17 cellular contexts compared by ENCODE assay signal in genomic region chr15:73899197-73900128, GRCh38. TPM values are rescaled to one million over a fixed set of nuclear protein-coding genes. Genes with fewer than 3 reads are reported as not detected.
DNase-seq lines count a peak whose midpoint lies in the region; ATAC-seq, FAIRE-seq and TF ChIP-seq lines count a peak whose summit lies in the region.
"Had no signal": no experiment of that assay in that cellular context is flagged by ENCODE, and none has a peak within 500 bp of the region (broad histone marks: within the 10 kb centered on the region; RNA-seq: fewer than 3 reads in every experiment).

No MANE protein-coding gene starts in this region.

- no peaks in the 10 kb centered on the region for H3K27me3 ChIP-seq in GM23248 (replicated peaks; ENCODE audit: insufficient read depth)
- H3K27me3 ChIP-seq in MG63 = no peaks in the 10 kb centered on the region
- H3K27me3 ChIP-seq in K562 (ENCODE audit: control insufficient read depth in 2 of 2, insufficient read depth in 2 of 2, low read length in 2 of 2) = peaks cover 7 to 73% of the 10 kb centered on the region in 2 experiments; a peak in 4 of 5 replicates
- H3K27me3 ChIP-seq: breast epithelium had no signal

- POLR2A ChIA-PET in K562 (lab: Yijun Ruan, JAX) = interaction anchor here (0.5 to 1.0 kb wide), 3 partner anchors 19 to 585 kb away, joined by 3 read pairs; no protein-coding TSS in a partner anchor

- peak overlapping the region; percentile 48 for H3K4me2 ChIP-seq in GM23248 (ENCODE audit: unreplicated experiment)
- H3K4me2 ChIP-seq in K562 (ENCODE audit: insufficient read depth, low read length) = no peak overlapping the region

- H3K9me2 ChIP-seq in GM23248 (ENCODE audit: insufficient read depth) = no peaks in the 10 kb centered on the region

- WGBS in GM23248 (ENCODE audit: low coverage in 1 of 2, low lambda C conversion rate in 2 of 2, missing lambda C conversion rate in 2 of 2), 2 experiments = 26 to 29% methylated on average over 16 of the region's 16 CpGs
- whole genome bisulfite sequencing in K562 (ENCODE audit: insufficient coverage, low coverage, missing lambda C conversion rate) = 1% methylated on average over 16 of the region's 16 CpGs

- FAIRE-seq in K562 (lab: Jason Lieb, UNC) (no peak), GM12892 (lab: Jason Lieb, UNC) (no peak)

- H4K20me1 ChIP-seq in GM23248 (ENCODE audit: insufficient read depth) = no peaks in the 10 kb centered on the region
- H4K20me1 ChIP-seq in K562 (replicated peaks; ENCODE audit: control insufficient read depth, insufficient read depth, low read length) = no peaks in the 10 kb centered on the region; the same call in none of the 2 replicates

- no peak for TF ChIP-seq POLR2A in K562 (conservative IDR thresholded peaks at IDR 0.05)
- no peak for TF ChIP-seq POLR2A in GM12892 (IDR thresholded peaks at IDR 0.05; ENCODE audit: low read depth, low read length)

- in situ Hi-C loops in GM23248 (cut with MboI) (no loop called here), K562 (cut with MboI) (no loop called here)

- TF ChIP-seq CTCF in K562 (IDR thresholded peaks at IDR 0.05 in 2 of 3, conservative IDR thresholded peaks at IDR 0.05 in 1 of 3; ENCODE audit: insufficient read depth in 2 of 3, low read depth in 1 of 3, low read length in 3 of 3) (no peak), mesothelial cell of epicardium (IDR thresholded peaks at IDR 0.05; ENCODE audit: unreplicated experiment) (no peak)

- H3K79me2 ChIP-seq in GM23248 (ENCODE audit: insufficient read depth) (no peaks in the 10 kb centered on the region), K562 (ENCODE audit: control insufficient read depth, insufficient read depth, low read length) (no peaks in the 10 kb centered on the region)

- H3K9ac ChIP-seq in GM23248 (peak overlapping the region; percentile 74), K562 (ENCODE audit: insufficient read depth in 1 of 2, low read depth in 2 of 2, low read length in 2 of 2) (no peak overlapping the region)

- H3K9me1 ChIP-seq in K562 (ENCODE audit: control insufficient read depth, insufficient read depth, low read length) = no peaks in the 10 kb centered on the region

- intact Hi-C loops in K562 (cut with micrococcal nuclease) = no loop called here

- H3F3A ChIP-seq in GM23248 (ENCODE audit: insufficient read depth) = peaks cover 35% of the 10 kb centered on the region

- peaks cover 11% of the 10 kb centered on the region for H3K4me1 Mint-ChIP-seq in mesothelial cell of epicardium

- peak; percentile 78 for DNase-seq in GM23248
- DNase-seq in MG63 = peak; percentile 92
- DNase-seq in K562 (ENCODE audit: extremely low read depth in 1 of 4, low spot score in 3 of 4) = no peak
- DNase-seq in mesothelial cell of epicardium (ENCODE audit: low spot score in 2 of 2, unreplicated experiment in 2 of 2) = no peak
- DNase-seq in GM12892 (ENCODE audit: insufficient read length) = no peak
- no peak for DNase-seq in NCI-H510A treated with DMSO at 0.1 percent for 48 hours (lab: John Stamatoyannopoulos, UW)
- no peak for DNase-seq in NCI-H345 (lab: John Stamatoyannopoulos, UW)
- DNase-seq: activated CD8-positive, alpha-beta T cell treated with anti-CD3 and anti-CD28 coated beads, Interleukin-2, amount 10 ng/mL, durations not matched to agents 7 days and 5 days; DND-41; islet precursor cell; MM.1S; NCI-H2081 treated with DMSO at 0.1 percent for 48 hours had no signal

- no peak for TF ChIP-seq EP300 in K562 (IDR thresholded peaks at IDR 0.05; ENCODE audit: low read length)

- H2AFZ ChIP-seq in GM23248 = no peak overlapping the region
- no peak overlapping the region for H2AFZ ChIP-seq in K562 (ENCODE audit: low read depth, low read length)

- H3K36me3 Mint-ChIP-seq in mesothelial cell of epicardium = no peaks in the 10 kb centered on the region

- H3K9me3 Mint-ChIP-seq in mesothelial cell of epicardium = no peaks in the 10 kb centered on the region
- H3K9me3 Mint-ChIP-seq: activated T-helper 17 cell treated with anti-CD3 and anti-CD28 coated beads, Interleukin-2, amount 50 U/mL, for 72 hours had no signal

- peaks cover 18% of the 10 kb centered on the region for H3K27me3 Mint-ChIP-seq in mesothelial cell of epicardium (ENCODE audit: low read depth)
- H3K27me3 Mint-ChIP-seq: activated T-helper 17 cell treated with anti-CD3 and anti-CD28 coated beads, Interleukin-2, amount 50 U/mL, for 72 hours had no signal

- peaks cover 34% of the 10 kb centered on the region for H3K4me1 ChIP-seq in GM23248 (ENCODE audit: insufficient read depth)
- peaks cover 0 to 3% of the 10 kb centered on the region in 2 experiments; a peak in 1 of 5 replicates for H3K4me1 ChIP-seq in K562 (replicated peaks in 1 of 2; ENCODE audit: control insufficient read depth in 2 of 2, insufficient read depth in 2 of 2, low read length in 2 of 2)
- H3K4me1 ChIP-seq: breast epithelium had no signal

- H3K4me3 ChIP-seq in GM23248 = no peak overlapping the region
- no peak overlapping the region for H3K4me3 ChIP-seq in MG63
- no peak overlapping the region for H3K4me3 ChIP-seq in K562
- H3K4me3 ChIP-seq: breast epithelium, tibial artery had no signal

- BruUV-seq in K562 (replicated peaks; lab: Mats Ljungman, UMichigan) = no TSS peak

- H3K4me3 Mint-ChIP-seq in mesothelial cell of epicardium = no peak overlapping the region
- H3K4me3 Mint-ChIP-seq: activated CD8-positive, alpha-beta T cell treated with anti-CD3 and anti-CD28 coated beads, Interleukin-2, amount 10 ng/mL, durations not matched to agents 7 days and 5 days; activated T-helper 17 cell treated with anti-CD3 and anti-CD28 coated beads, Interleukin-2, amount 50 U/mL, for 72 hours had no signal

- no peaks in the 10 kb centered on the region for H3K9me3 ChIP-seq in GM23248 (ENCODE audit: low read depth)
- no peaks in the 10 kb centered on the region for H3K9me3 ChIP-seq in MG63
- H3K9me3 ChIP-seq in K562 (replicated peaks; ENCODE audit: control insufficient read depth, insufficient read depth, low read depth, low read length) = no peaks in the 10 kb centered on the region
- H3K9me3 ChIP-seq: breast epithelium, tibial artery had no signal

- no peak for TF ChIP-seq RAD21 in K562 (CRISPR knock-in tag; conservative IDR thresholded peaks at IDR 0.05 in 1 of 2, IDR thresholded peaks at IDR 0.05 in 1 of 2)

- CTCF ChIA-PET in K562 (lab: Yijun Ruan, JAX; ENCODE audit: low intra/inter-chr PET ratio) = interaction anchor here (0.6 kb wide), 1 partner anchor 65 kb away, joined by 5 read pairs; no protein-coding TSS in a partner anchor

- no peak for ATAC-seq in K562
- ATAC-seq: activated CD8-positive, alpha-beta T cell treated with anti-CD3 and anti-CD28 coated beads, Interleukin-2, amount 10 ng/mL, durations not matched to agents 7 days and 5 days; activated T-helper 17 cell treated with anti-CD3 and anti-CD28 coated beads, Interleukin-2, amount 50 U/mL, for 72 hours had no signal

- peak overlapping the region; percentile 91 for H3K27ac ChIP-seq in GM23248
- H3K27ac ChIP-seq in K562 (ENCODE audit: extremely low read depth, low read depth, low read length) = no peak overlapping the region
- H3K27ac ChIP-seq: breast epithelium, C4-2B had no signal

- H3K36me3 ChIP-seq in GM23248 (ENCODE audit: low read depth) (no peaks in the 10 kb centered on the region), MG63 (0 out of 2 replicates have a peak, but pooled peaks cover 3% of the 10 kb centered on the region), K562 (ENCODE audit: control insufficient read depth, insufficient read depth, low read length) (no peaks in the 10 kb centered on the region)
- H3K36me3 ChIP-seq: breast epithelium, tibial artery had no signal

- peak overlapping the region; percentile 35 for H3K27ac Mint-ChIP-seq in mesothelial cell of epicardium
- H3K27ac Mint-ChIP-seq: activated CD8-positive, alpha-beta T cell treated with anti-CD3 and anti-CD28 coated beads, Interleukin-2, amount 10 ng/mL, durations not matched to agents 7 days and 5 days had no signal

RNA-seq across cellular contexts. Expression of gene TBC1D21, which starts 26.1 kb away (rescaled TPM):
- total RNA-seq in GM23248 (2014; rRNA removed; shearing (Covaris generic)) = not detected in 2 replicates
- polyA plus RNA-seq in GM23248 (2016; fragmentation: Nextera tagmentation; extraction: Ambion mirVana) (not detected in 2 replicates), K562 (2011; rRNA removed) (not detected in 2 replicates), K562 (2014; fragmentation: Illumina TruSeq; extraction: Trizol) (not detected in 2 replicates), K562 (2014; fragmentation: Nextera tagmentation; extraction: Ambion mirVana) (not detected), K562 (2014; rRNA removed) (not detected in 2 replicates)
- not detected in 2 replicates for total RNA-seq in MG63 (2014; rRNA removed; shearing (Covaris generic); ENCODE audit: low replicate concordance)
- not detected in 2 replicates for total RNA-seq in K562 (2011; cell fraction: chromatin; rRNA removed; ENCODE audit: low replicate concordance)
- total RNA-seq in K562 (2011; cell fraction: nucleolus; rRNA removed) = not detected in 2 replicates
- total RNA-seq in K562 (2011; cell fraction: nucleoplasm; rRNA removed) = not detected in 2 replicates
- total RNA-seq in K562 (2014; rRNA removed) (not detected in 2 replicates), K562 (2014; rRNA removed; fragmentation: Illumina TruSeq; extraction: Trizol) (not detected in 2 replicates), K562 (2015; rRNA removed; fragmentation: Illumina TruSeq; extraction: Trizol) (not detected in 2 replicates), K562 (2021) (not detected in 2 replicates), mesothelial cell of epicardium (not detected in 3 replicates)
- polyA plus RNA-seq in K562 (2011; cell fraction: cytosol; rRNA removed) = not detected in 2 replicates
- not detected in 2 replicates for polyA plus RNA-seq in K562 (2011; cell fraction: nucleus; rRNA removed)
- polyA plus RNA-seq in K562 (2012) = not detected in 2 replicates
- polyA minus RNA-seq in K562 (2011; rRNA and poly(A)+ RNA removed) = not detected in 2 replicates
- not detected in 2 replicates for polyA minus RNA-seq in K562 (2011; cell fraction: cytosol; rRNA and poly(A)+ RNA removed)
- polyA minus RNA-seq in K562 (2011; cell fraction: nucleus; rRNA and poly(A)+ RNA removed) = not detected in 2 replicates
- not detected for polyA plus RNA-seq in GM12892 (2012; ENCODE audit: missing spikeins)
- total RNA-seq: activated CD8-positive, alpha-beta T cell treated with anti-CD3 and anti-CD28 coated beads, Interleukin-2, amount 10 ng/mL, durations not matched to agents 7 days and 5 days; activated T-helper 17 cell treated with anti-CD3 and anti-CD28 coated beads, Interleukin-2, amount 50 U/mL, for 72 hours; breast epithelium; pulmonary artery endothelial cell had no signal

RNA-seq across cellular contexts. Expression of gene LOXL1, which starts 26.8 kb away (rescaled TPM):
- 534 and 540 TPM in 2 replicates for total RNA-seq in GM23248 (2014; rRNA removed; shearing (Covaris generic))
- 396 and 401 TPM in 2 replicates for polyA plus RNA-seq in GM23248 (2016; fragmentation: Nextera tagmentation; extraction: Ambion mirVana)
- total RNA-seq in MG63 (2014; rRNA removed; shearing (Covaris generic); ENCODE audit: low replicate concordance) = 206 and 224 TPM in 2 replicates
- total RNA-seq in K562 (2011; cell fraction: chromatin; rRNA removed; ENCODE audit: low replicate concordance) = not detected in 2 replicates
- 0.33 TPM in 1 of 2 replicates, not detected in the other for total RNA-seq in K562 (2011; cell fraction: nucleolus; rRNA removed)
- not detected in 2 replicates for total RNA-seq in K562 (2011; cell fraction: nucleoplasm; rRNA removed)
- total RNA-seq in K562 (2014; rRNA removed) = 0.14 and 0.61 TPM in 2 replicates
- total RNA-seq in K562 (2014; rRNA removed; fragmentation: Illumina TruSeq; extraction: Trizol) = not detected in 2 replicates
- not detected in 2 replicates for total RNA-seq in K562 (2015; rRNA removed; fragmentation: Illumina TruSeq; extraction: Trizol)
- not detected in 2 replicates for total RNA-seq in K562 (2021)
- 0.16 TPM in 1 of 2 replicates, not detected in the other for polyA plus RNA-seq in K562 (2011; rRNA removed)
- polyA plus RNA-seq in K562 (2011; cell fraction: cytosol; rRNA removed) = 0.66 TPM in 1 of 2 replicates, not detected in the other
- polyA plus RNA-seq in K562 (2011; cell fraction: nucleus; rRNA removed) = 0.30 and 0.45 TPM in 2 replicates
- 0.18 and 1.5 TPM in 2 replicates for polyA plus RNA-seq in K562 (2012)
- polyA plus RNA-seq in K562 (2014; fragmentation: Illumina TruSeq; extraction: Trizol) = not detected in 2 replicates
- not detected for polyA plus RNA-seq in K562 (2014; fragmentation: Nextera tagmentation; extraction: Ambion mirVana)
- not detected in 2 replicates for polyA plus RNA-seq in K562 (2014; rRNA removed)
- polyA minus RNA-seq in K562 (2011; rRNA and poly(A)+ RNA removed) = not detected in 2 replicates
- polyA minus RNA-seq in K562 (2011; cell fraction: cytosol; rRNA and poly(A)+ RNA removed) = not detected in 2 replicates
- not detected in 2 replicates for polyA minus RNA-seq in K562 (2011; cell fraction: nucleus; rRNA and poly(A)+ RNA removed)
- 62.9 to 69.0 TPM (median 68.6 TPM) in 3 replicates for total RNA-seq in mesothelial cell of epicardium
- not detected for polyA plus RNA-seq in GM12892 (2012; ENCODE audit: missing spikeins)

Comparison
In these comparisons a context has a peak if more than half of its experiments do, and no peak if none do; other contexts are left out.
1. DNase-seq: peak in GM23248 (single experiment) and MG63 (single experiment); none in K562 (0 of 4), mesothelial cell of epicardium (0 of 2), GM12892 (single experiment), NCI-H510A treated with DMSO at 0.1 percent for 48 hours (single experiment) and NCI-H345 (single experiment).
2. RNA of gene LOXL1, which starts 26.8 kb away (total RNA-seq): 534 to 540 TPM in GM23248, 206 to 224 TPM in MG63 and 62.9 to 69.0 TPM in mesothelial cell of epicardium; 0.14 to 0.61 TPM in K562; every median in the first group is over 10 times any median in the second.